Comparison of ENCODE assay signal across 1 cellular context in the genomic region with DNA sequence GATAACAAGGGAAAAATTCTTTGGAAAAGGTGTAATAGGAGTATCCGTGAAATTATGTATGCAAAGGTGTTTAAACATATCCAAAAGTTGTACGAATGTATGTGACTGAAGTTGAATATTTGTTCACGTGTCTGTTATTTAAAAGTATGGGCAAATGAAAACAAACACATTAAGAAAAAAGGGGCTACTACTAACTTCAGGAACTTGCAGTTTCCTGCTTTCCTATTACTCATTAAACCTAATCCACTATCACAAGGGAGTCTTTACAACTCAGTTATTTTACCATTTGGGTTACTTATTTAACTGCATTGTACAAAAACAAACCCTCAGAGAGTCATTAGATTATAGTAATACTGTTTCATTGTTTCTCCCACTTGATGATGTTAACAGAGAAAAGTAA.
TF ChIP-seq lines count a peak whose summit lies in the region.

No MANE protein-coding gene starts in this region.

TF ChIP-seq in endothelial cell of umbilical vein, 7 proteins besides CTCF, POLR2A, EP300 and RAD21:
- peak; percentile 46 for TF ChIP-seq FOS (IDR thresholded peaks at IDR 0.05; ENCODE audit: borderline replicate concordance, insufficient read depth, low read length)
- no peak for TF ChIP-seq POLR2AphosphoS5 (IDR thresholded peaks at IDR 0.05; ENCODE audit: insufficient read depth, low read depth, low read length)
- no peak for TF ChIP-seq EZH2 (IDR thresholded peaks at IDR 0.05; ENCODE audit: borderline replicate concordance, low read depth, low read length, severe bottlenecking)
- TF ChIP-seq JUN (IDR thresholded peaks at IDR 0.05; ENCODE audit: borderline replicate concordance, insufficient read depth, insufficient read length, low read depth) = peak; percentile 61
- no peak for TF ChIP-seq MYC (IDR thresholded peaks at IDR 0.05; ENCODE audit: low read depth, low read length)
